Comparison of ENCODE assay signal across 23 cellular contexts in the genomic region with DNA sequence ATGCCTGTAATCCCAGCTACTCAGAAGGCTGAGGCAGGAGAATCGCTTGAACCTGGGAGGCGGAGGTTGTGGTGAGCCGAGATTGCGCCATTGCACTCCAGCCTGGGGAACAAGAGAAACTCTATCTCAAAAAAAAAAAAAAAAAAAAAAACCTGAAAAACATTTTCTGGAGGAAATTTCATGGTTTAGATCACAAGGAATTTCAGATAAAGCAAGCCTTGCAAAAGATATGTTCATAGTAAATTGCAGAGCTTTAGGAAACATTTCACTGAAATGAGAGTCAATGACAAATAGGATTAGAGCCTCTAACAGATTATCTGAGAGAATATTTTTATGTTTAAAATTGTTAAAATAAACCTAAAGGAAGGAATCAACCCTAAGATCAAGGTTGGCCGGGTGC. TPM values are rescaled to one million over a fixed set of nuclear protein-coding genes. Genes with fewer than 3 reads are reported as not detected.
DNase-seq lines count a peak whose midpoint lies in the region; ATAC-seq and TF ChIP-seq lines count a peak whose summit lies in the region.
"Had no signal": no experiment of that assay in that cellular context is flagged by ENCODE, and none has a peak within 500 bp of the region (broad histone marks: within the 10 kb centered on the region; RNA-seq: fewer than 3 reads in every experiment).

No MANE protein-coding gene starts in this region.

- no peak for ATAC-seq in DND-41 (ENCODE audit: insufficient read depth, low read depth)
- ATAC-seq: A549 had no signal

- DNase-seq in DND-41 (no peak), spleen (no peak), lower leg skin (ENCODE audit: low spot score in 2 of 2) (no peak), cerebellum (ENCODE audit: low spot score) (no peak)
- DNase-seq: BE2C; Calu3; CD8-positive, alpha-beta memory T cell; EL; H7; HFFc6; NCI-H1105 treated with DMSO at 0.1 percent for 48 hours; NCI-H2029 treated with DMSO at 0.1 percent for 48 hours; NCI-H226; NCI-H510A treated with DMSO at 0.1 percent for 48 hours; NCI-H748 treated with DMSO at 0.1 percent for 48 hours; SIG-M5; SK-N-SH had no signal

- H4K20me1 ChIP-seq in BLaER1 treated with 17β-estradiol and CSF1 and Interleukin-3, amounts not matched to agents 10 nM and 100 nM, result peaks cover 68 to 81% (median 78%) of the 10 kb centered on the region in 11 experiments; a peak in 21 of 22 replicates
- H4K20me1 ChIP-seq in DND-41 (ENCODE audit: insufficient read depth, low read length) (peaks cover 77% of the 10 kb centered on the region), SU-DHL-6 (ENCODE audit: low read depth, low read length) (peaks cover 55% of the 10 kb centered on the region)

- peaks cover 40 to 54% (median 46%) of the 10 kb centered on the region in 10 experiments for H3K4me1 ChIP-seq in BLaER1 treated with 17β-estradiol and CSF1 and Interleukin-3, amounts not matched to agents 10 nM and 100 nM
- H3K4me1 ChIP-seq in DND-41 (ENCODE audit: insufficient read depth, low read length) (peaks cover 67% of the 10 kb centered on the region), parathyroid adenoma (peaks cover 10% of the 10 kb centered on the region), spleen (peaks cover 41 to 91% (median 75%) of the 10 kb centered on the region in 6 donors)

- peak overlapping the region in 1 of 11 experiments; percentile 30; a peak in 2 of 22 replicates for H3K9ac ChIP-seq in BLaER1 treated with 17β-estradiol and CSF1 and Interleukin-3, amounts not matched to agents 10 nM and 100 nM
- H3K9ac ChIP-seq in DND-41 (ENCODE audit: low read depth, low read length), result no peak overlapping the region
- no peak overlapping the region for H3K9ac ChIP-seq in SU-DHL-6 (ENCODE audit: low read length)
- no peak overlapping the region for H3K9ac ChIP-seq in parathyroid adenoma
- H3K9ac ChIP-seq: KMS-11, SK-N-SH had no signal

- peaks cover 86% of the 10 kb centered on the region for H3K79me2 ChIP-seq in DND-41 (ENCODE audit: insufficient read depth, low read length)
- peaks cover 82% of the 10 kb centered on the region for H3K79me2 ChIP-seq in SU-DHL-6 (ENCODE audit: insufficient read depth, low read length)
- peaks cover 45% of the 10 kb centered on the region for H3K79me2 ChIP-seq in parathyroid adenoma

- H3K4me2 ChIP-seq in BLaER1 treated with 17β-estradiol and CSF1 and Interleukin-3, amounts not matched to agents 10 nM and 100 nM, result peak overlapping the region; percentile 18 to 99 (median 89); a peak in 18 of 22 replicates
- H3K4me2 ChIP-seq in DND-41 (ENCODE audit: insufficient read depth, low read length) (peak overlapping the region; percentile 29; the same call in 1 of the 2 replicates), SU-DHL-6 (ENCODE audit: low read depth, low read length, poor library complexity, severe bottlenecking) (peak overlapping the region; percentile 6), parathyroid adenoma (ENCODE audit: low read length) (no peak overlapping the region)
- H3K4me2 ChIP-seq: SK-N-SH had no signal

- WGBS in spleen, 5 donors, result 66 to 88% (median 80%) methylated on average over 5 of the region's 5 CpGs
- WGBS in lower leg skin, 2 donors, result 86 to 88% methylated on average over 5 of the region's 5 CpGs

- no peaks in the 10 kb centered on the region for H3K9me3 ChIP-seq in BLaER1 treated with 17β-estradiol and CSF1 and Interleukin-3, amounts not matched to agents 10 nM and 100 nM (replicated peaks in 1 of 11)
- H3K9me3 ChIP-seq in DND-41 (ENCODE audit: insufficient read depth, low read length, severe bottlenecking) (no peaks in the 10 kb centered on the region), SU-DHL-6 (ENCODE audit: insufficient read depth, low read length) (no peaks in the 10 kb centered on the region), parathyroid adenoma (ENCODE audit: control insufficient read depth, low read length) (no peaks in the 10 kb centered on the region), spleen (no peaks in the 10 kb centered on the region)
- H3K9me3 ChIP-seq: A549, BE2C, SK-N-SH had no signal

- no peak overlapping the region for H3K27ac ChIP-seq in BLaER1 treated with 17β-estradiol and CSF1 and Interleukin-3, amounts not matched to agents 10 nM and 100 nM
- H3K27ac ChIP-seq in DND-41 (ENCODE audit: low read length) (no peak overlapping the region), SU-DHL-6 (ENCODE audit: low read depth, low read length) (no peak overlapping the region), parathyroid adenoma (peak overlapping the region; percentile 55), spleen (no peak overlapping the region)
- H3K27ac ChIP-seq: A549, KMS-11 had no signal

- H2AFZ ChIP-seq in DND-41 (ENCODE audit: low read depth, low read length), result no peak overlapping the region
- no peak overlapping the region for H2AFZ ChIP-seq in SU-DHL-6 (ENCODE audit: low read depth, low read length, severe bottlenecking)
- H2AFZ ChIP-seq in parathyroid adenoma, result no peak overlapping the region

- no peak overlapping the region for H3K4me3 ChIP-seq in BLaER1 treated with 17β-estradiol and CSF1 and Interleukin-3, amounts not matched to agents 10 nM and 100 nM
- H3K4me3 ChIP-seq in DND-41 (ENCODE audit: low read depth in 1 of 2, low read length in 2 of 2), result no peak overlapping the region; a peak in 1 of 4 replicates
- no peak overlapping the region for H3K4me3 ChIP-seq in SU-DHL-6 (ENCODE audit: insufficient read depth, low read length, poor library complexity, severe bottlenecking)
- no peak overlapping the region for H3K4me3 ChIP-seq in parathyroid adenoma (ENCODE audit: low read depth, low read length)
- H3K4me3 ChIP-seq in spleen, result no peak overlapping the region
- H3K4me3 ChIP-seq in lower leg skin (ENCODE audit: low read depth, poor library complexity, severe bottlenecking), result no peak overlapping the region
- H3K4me3 ChIP-seq: A549 had no signal

- intact Hi-C loops in spleen (cut with DNase I; ENCODE audit: low total_unique reads) (no loop called here), lower leg skin (cut with DNase I; ENCODE audit: low total_unique reads) (no loop called here)

- no peaks in the 10 kb centered on the region for H3K27me3 ChIP-seq in BLaER1 treated with 17β-estradiol and CSF1 and Interleukin-3, amounts not matched to agents 10 nM and 100 nM
- H3K27me3 ChIP-seq in DND-41 (ENCODE audit: insufficient read depth, low read length, poor library complexity) (no peaks in the 10 kb centered on the region), SU-DHL-6 (ENCODE audit: low read length) (no peaks in the 10 kb centered on the region), parathyroid adenoma (ENCODE audit: control insufficient read depth, insufficient read depth, low read length) (no peaks in the 10 kb centered on the region), spleen (replicated peaks in 1 of 7) (no peaks in the 10 kb centered on the region)
- H3K27me3 ChIP-seq: BE2C had no signal

- H3F3A ChIP-seq in SU-DHL-6 (ENCODE audit: insufficient read depth), result peaks cover 24% of the 10 kb centered on the region

- TF ChIP-seq POLR2A in spleen (IDR thresholded peaks at IDR 0.05), result no peak
- TF ChIP-seq POLR2A in lower leg skin (IDR thresholded peaks at IDR 0.05), result no peak

- no peaks in the 10 kb centered on the region for H3K9me2 ChIP-seq in SU-DHL-6 (replicated peaks; ENCODE audit: insufficient read depth, low read length)
- H3K9me2 ChIP-seq: SK-N-SH had no signal

- TF ChIP-seq CTCF in DND-41 (IDR thresholded peaks at IDR 0.05; ENCODE audit: borderline replicate concordance, extremely low read depth, low read length, poor library complexity, severe bottlenecking), result no peak
- TF ChIP-seq CTCF in SU-DHL-6 (IDR thresholded peaks at IDR 0.05; ENCODE audit: insufficient read depth, low read length, poor library complexity, severe bottlenecking), result no peak
- no peak for TF ChIP-seq CTCF in parathyroid adenoma (IDR thresholded peaks at IDR 0.05)
- TF ChIP-seq CTCF in spleen (IDR thresholded peaks at IDR 0.05 in 8 of 11, conservative IDR thresholded peaks at IDR 0.05 in 3 of 11), result no peak
- TF ChIP-seq CTCF in lower leg skin (IDR thresholded peaks at IDR 0.05), result no peak

- peaks cover 18 to 59% (median 36%) of the 10 kb centered on the region in 11 experiments for H3K36me3 ChIP-seq in BLaER1 treated with 17β-estradiol and CSF1 and Interleukin-3, amounts not matched to agents 10 nM and 100 nM
- H3K36me3 ChIP-seq in DND-41 (ENCODE audit: insufficient read depth, low read length) (peaks cover 54% of the 10 kb centered on the region), SU-DHL-6 (ENCODE audit: low read length) (peaks cover 20% of the 10 kb centered on the region), parathyroid adenoma (ENCODE audit: control insufficient read depth, insufficient read depth, low read length) (no peaks in the 10 kb centered on the region), spleen (peaks cover 0 to 16% (median 3%) of the 10 kb centered on the region in 6 donors)

RNA-seq across cellular contexts. Expression of a gene that starts 3.2 kb away (rescaled TPM):
- 100 to 1,000 TPM in 5 of 7 donors, 10 to 100 TPM in 2; 78.7 to 184 (median 146) TPM for total RNA-seq in spleen
- 100 to 1,000 TPM in 1 of 3 donors, 10 to 100 TPM in 2; 55.9 to 113 (median 84.7) TPM for polyA plus RNA-seq in spleen
- total RNA-seq in lower leg skin, result 10 to 100 TPM; 39.0 to 79.0 (median 60.0) TPM
- total RNA-seq in cerebellum, result 131 TPM

RNA-seq across cellular contexts. Expression of a gene that starts 17.0 kb away (rescaled TPM):
- total RNA-seq in spleen, result 1 to 10 TPM; 1.5 to 5.9 (median 3.1) TPM
- 1 to 10 TPM; 1.1 to 3.5 (median 1.7) TPM for polyA plus RNA-seq in spleen
- 100 to 1,000 TPM in 1 of 4 donors, 10 to 100 TPM in 3; 62.5 to 115 (median 79.1) TPM for total RNA-seq in lower leg skin
- 4.9 TPM for total RNA-seq in cerebellum
- total RNA-seq: Calu3; CD8-positive, alpha-beta memory T cell; H7; HFFc6 had no signal
- polyA plus RNA-seq: CD8-positive, alpha-beta memory T cell had no signal

RNA-seq across cellular contexts. Expression of a gene that starts 51.8 kb away (rescaled TPM):
- total RNA-seq in spleen, result not detected
- polyA plus RNA-seq in spleen, result under 1 TPM in 2 of 3 donors, not detected in 1; 0.15 to 0.42 TPM
- not detected for total RNA-seq in lower leg skin
- not detected for total RNA-seq in cerebellum
- total RNA-seq: Calu3; CD8-positive, alpha-beta memory T cell; H7; HFFc6; HT1080 had no signal
- polyA plus RNA-seq: CD8-positive, alpha-beta memory T cell had no signal

RNA-seq across cellular contexts. Expression of a gene that starts 56.2 kb away (rescaled TPM):
- total RNA-seq in spleen (under 1 TPM; 0.28 to 0.92 (median 0.52) TPM), lower leg skin (not detected), cerebellum (not detected)
- under 1 TPM; 0.05 to 0.32 (median 0.11) TPM for polyA plus RNA-seq in spleen
- total RNA-seq: Calu3, H7, HFFc6, HT1080 had no signal
- polyA plus RNA-seq: A549, SK-N-SH had no signal

RNA-seq across cellular contexts. Expression of a gene that starts 59.4 kb away (rescaled TPM):
- total RNA-seq in spleen, result not detected
- polyA plus RNA-seq in spleen, result under 1 TPM; 0.02 to 0.03 (median 0.02) TPM
- total RNA-seq in lower leg skin, result under 1 TPM in 1 of 4 donors, not detected in 3; 0.93 TPM
- total RNA-seq in cerebellum, result 0.36 TPM
- total RNA-seq: Calu3, HFFc6 had no signal
- polyA plus RNA-seq: CD8-positive, alpha-beta memory T cell; SK-N-SH had no signal

Comparison
In these comparisons a context has a peak if more than half of its experiments do, and no peak if none do; other contexts are left out.
1. RNA of a gene that starts 17.0 kb away (total RNA-seq): 62.5 to 115 TPM in lower leg skin; 4.9 TPM in cerebellum (single experiment) and 1.5 to 5.9 TPM in spleen; every median in the first group is over 4 times any median in the second.